ENCODE assay signal across 28 cellular contexts in the genomic region with DNA sequence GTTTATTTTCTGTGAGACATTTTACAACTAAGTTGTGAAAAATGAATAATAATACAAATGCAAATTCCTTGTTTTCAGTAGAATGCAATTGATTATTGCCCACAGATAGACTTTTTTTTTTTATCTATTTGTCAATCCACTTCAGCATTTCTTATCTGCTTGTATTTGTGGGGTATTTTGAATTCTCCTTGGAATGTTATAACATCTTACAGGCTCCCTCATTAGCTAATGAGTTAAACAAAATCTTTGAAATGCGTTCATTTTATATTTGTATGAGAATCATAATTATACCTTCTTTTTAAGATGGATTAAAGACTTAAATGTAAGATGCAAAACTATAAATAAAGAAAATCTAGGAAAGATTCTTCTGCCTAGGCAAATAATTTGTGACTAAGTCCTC.
"Had no signal": no experiment of that assay in that cellular context is flagged by ENCODE, and none has a peak within 500 bp of the region (broad histone marks: within the 10 kb centered on the region; RNA-seq: fewer than 3 reads in every experiment).

No MANE protein-coding gene starts in this region.

- H3K27me3 ChIP-seq: stomach, suprapubic skin, testis, thyroid gland, tibial artery, tibial nerve, transverse colon, upper lobe of left lung, upper lobe of right lung, uterus, vagina had no signal

- H3K36me3 Mint-ChIP-seq: stimulated activated effector memory CD8-positive, alpha-beta T cell treated with anti-CD3 and anti-CD28 coated beads, Interleukin-12 subunit alpha, Interleukin-12 subunit beta, amount 100 ng/mL, for 72 hours; stimulated activated memory B cell treated with anti-CD40 and anti-IgM and Interleukin-4, amounts not matched to agents 10 μg/mL and 1 μg/mL and 100 μg/mL, for 72 hours; stimulated activated naive B cell treated with anti-CD40 and anti-IgM and Interleukin-4, amounts not matched to agents 10 μg/mL and 1 μg/mL and 100 μg/mL, for 72 hours; type B pancreatic cell had no signal

- H3K4me1 Mint-ChIP-seq: stimulated activated effector memory CD8-positive, alpha-beta T cell treated with anti-CD3 and anti-CD28 coated beads, Interleukin-12 subunit alpha, Interleukin-12 subunit beta, amount 100 ng/mL, for 72 hours; stimulated activated memory B cell treated with anti-CD40 and anti-IgM and Interleukin-4, amounts not matched to agents 10 μg/mL and 1 μg/mL and 100 μg/mL, for 72 hours; stimulated activated naive B cell treated with anti-CD40 and anti-IgM and Interleukin-4, amounts not matched to agents 10 μg/mL and 1 μg/mL and 100 μg/mL, for 72 hours; stimulated activated naive CD8-positive, alpha-beta T cell treated with anti-CD3 and anti-CD28 coated beads, Interleukin-15, amount 100 ng/mL, for 72 hours had no signal

- H3K4me3 ChIP-seq: stomach, suprapubic skin, testis, thoracic aorta, thyroid gland, tibial artery, tibial nerve, transverse colon, upper lobe of left lung, upper lobe of right lung, uterus, vagina had no signal

- H3K4me1 ChIP-seq: stomach, suprapubic skin, testis, thyroid gland, tibial nerve, transverse colon, upper lobe of left lung, upper lobe of right lung, uterus, vagina had no signal

- DNase-seq: stimulated activated CD4-positive, alpha-beta T cell treated with anti-CD3 and anti-CD28 coated beads, Interleukin-2, amount 100 ng/mL, for 48 hours; stimulated activated CD4-positive, alpha-beta T cell treated with anti-CD3 and anti-CD28 coated beads, Interleukin-4, amount 100 ng/mL, for 1 hour; stimulated activated CD4-positive, alpha-beta T cell treated with anti-CD3 and anti-CD28 coated beads, Interleukin-4, amount 100 ng/mL, for 24 hours; stimulated activated CD4-positive, alpha-beta T cell treated with anti-CD3 and anti-CD28 coated beads, Interleukin-4, amount 100 ng/mL, for 4 hours; stimulated activated CD8-positive, alpha-beta memory T cell treated with anti-CD3 and anti-CD28 coated beads, Interleukin-4, amount 100 ng/mL, for 48 hours; stimulated activated naive B cell treated with anti-CD40 and anti-IgM and Interleukin-4, amounts not matched to agents 10 μg/mL and 1 μg/mL and 100 μg/mL, for 72 hours; stimulated activated naive CD4-positive, alpha-beta T cell; stimulated activated naive CD4-positive, alpha-beta T cell treated with Interleukin-2 at 50 U/mL for 16 hours; stimulated activated naive CD8-positive, alpha-beta T cell treated with anti-CD3 and anti-CD28 coated beads, Interleukin-15, amount 100 ng/mL, for 72 hours; stimulated activated naive CD8-positive, alpha-beta T cell treated with anti-CD3 and anti-CD28 coated beads, Interleukin-15, Interleukin-2, amounts not matched to agents 100 U/mL and 50 U/mL, for 24 hours; stomach; substantia nigra; testis; thyroid gland; tibial artery; transverse colon; trophoblast cell; upper lobe of left lung; upper lobe of right lung; uterus had no signal

- H3K27ac Mint-ChIP-seq: stimulated activated effector memory CD8-positive, alpha-beta T cell treated with anti-CD3 and anti-CD28 coated beads, Interleukin-12 subunit alpha, Interleukin-12 subunit beta, amount 100 ng/mL, for 72 hours; stimulated activated memory B cell treated with anti-CD40 and anti-IgM and Interleukin-4, amounts not matched to agents 10 μg/mL and 1 μg/mL and 100 μg/mL, for 72 hours; stimulated activated naive B cell treated with anti-CD40 and anti-IgM and Interleukin-4, amounts not matched to agents 10 μg/mL and 1 μg/mL and 100 μg/mL, for 72 hours; stimulated activated naive CD8-positive, alpha-beta T cell treated with anti-CD3 and anti-CD28 coated beads, Interleukin-15, amount 100 ng/mL, for 72 hours; stimulated activated naive CD8-positive, alpha-beta T cell treated with anti-CD3 and anti-CD28 coated beads, Interleukin-15, Interleukin-2, amounts not matched to agents 100 ng/mL and 50 ng/mL, for 24 hours; type B pancreatic cell had no signal

- H3K27me3 Mint-ChIP-seq: stimulated activated memory B cell treated with anti-CD40 and anti-IgM and Interleukin-4, amounts not matched to agents 10 μg/mL and 1 μg/mL and 100 μg/mL, for 72 hours; stimulated activated naive B cell treated with anti-CD40 and anti-IgM and Interleukin-4, amounts not matched to agents 10 μg/mL and 1 μg/mL and 100 μg/mL, for 72 hours; stimulated activated naive CD8-positive, alpha-beta T cell treated with anti-CD3 and anti-CD28 coated beads, Interleukin-15, amount 100 ng/mL, for 72 hours; stimulated activated naive CD8-positive, alpha-beta T cell treated with anti-CD3 and anti-CD28 coated beads, Interleukin-15, Interleukin-2, amounts not matched to agents 100 ng/mL and 50 ng/mL, for 24 hours; type B pancreatic cell had no signal

- H3K36me3 ChIP-seq: stomach, suprapubic skin, thoracic aorta, thyroid gland, tibial artery, tibial nerve, transverse colon, upper lobe of left lung, upper lobe of right lung, uterus, vagina had no signal

- H3K9me3 ChIP-seq: testis, thoracic aorta, thyroid gland, tibial artery, transverse colon, upper lobe of right lung, uterus, vagina had no signal

- H3K9me3 Mint-ChIP-seq: type B pancreatic cell had no signal

- H3K27ac ChIP-seq: stomach, suprapubic skin, testis, thoracic aorta, thyroid gland, tibial artery, tibial nerve, transverse colon, upper lobe of left lung, upper lobe of right lung, uterus, vagina had no signal

- ATAC-seq: stimulated activated effector memory CD8-positive, alpha-beta T cell treated with anti-CD3 and anti-CD28 coated beads, Interleukin-12 subunit alpha, Interleukin-12 subunit beta, amount 100 ng/mL, for 72 hours; stimulated activated memory B cell treated with anti-CD40 and anti-IgM and Interleukin-4, amounts not matched to agents 10 μg/mL and 1 μg/mL and 100 μg/mL, for 72 hours; stimulated activated naive B cell treated with anti-CD40 and anti-IgM and Interleukin-4, amounts not matched to agents 10 μg/mL and 1 μg/mL and 100 μg/mL, for 72 hours; stimulated activated naive CD8-positive, alpha-beta T cell treated with anti-CD3 and anti-CD28 coated beads, Interleukin-15, amount 100 ng/mL, for 72 hours; stimulated activated naive CD8-positive, alpha-beta T cell treated with anti-CD3 and anti-CD28 coated beads, Interleukin-15, Interleukin-2, amounts not matched to agents 100 U/mL and 50 U/mL, for 24 hours; upper lobe of right lung had no signal

- H3K4me3 Mint-ChIP-seq: stimulated activated effector memory CD8-positive, alpha-beta T cell treated with anti-CD3 and anti-CD28 coated beads, Interleukin-12 subunit alpha, Interleukin-12 subunit beta, amount 100 ng/mL, for 72 hours; stimulated activated memory B cell treated with anti-CD40 and anti-IgM and Interleukin-4, amounts not matched to agents 10 μg/mL and 1 μg/mL and 100 μg/mL, for 72 hours; stimulated activated naive B cell treated with anti-CD40 and anti-IgM and Interleukin-4, amounts not matched to agents 10 μg/mL and 1 μg/mL and 100 μg/mL, for 72 hours; stimulated activated naive CD8-positive, alpha-beta T cell treated with anti-CD3 and anti-CD28 coated beads, Interleukin-15, amount 100 ng/mL, for 72 hours; stimulated activated naive CD8-positive, alpha-beta T cell treated with anti-CD3 and anti-CD28 coated beads, Interleukin-15, Interleukin-2, amounts not matched to agents 100 ng/mL and 50 ng/mL, for 24 hours; type B pancreatic cell had no signal
